ENCODE assay signal across 1 cellular context in the genomic region with DNA sequence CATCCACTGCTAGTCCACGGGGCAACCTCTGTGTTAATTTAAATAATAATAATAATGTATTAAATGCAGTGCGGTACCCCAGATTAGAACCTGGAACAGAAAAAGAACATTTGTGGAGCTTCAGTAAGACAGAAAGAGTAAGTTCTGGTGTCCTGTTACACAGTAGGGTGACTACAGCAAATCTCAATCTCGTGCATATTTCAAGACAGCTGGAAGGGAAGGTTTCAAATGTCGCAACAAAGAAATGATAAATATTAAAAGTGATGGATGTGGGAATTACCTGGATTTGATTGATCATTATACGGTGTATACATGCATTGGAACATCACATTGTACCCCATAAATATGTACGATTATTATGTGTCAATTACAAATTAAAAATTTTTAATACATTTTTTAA.
TF ChIP-seq lines count a peak whose summit lies in the region.

No MANE protein-coding gene starts in this region.

TF ChIP-seq in GM12878, 131 proteins besides CTCF, POLR2A, EP300 and RAD21:
- 0 out of 2 replicates have a peak, but pooled peaks have one; percentile 26 for TF ChIP-seq TAF1 (IDR thresholded peaks at IDR 0.05; ENCODE audit: borderline replicate concordance, low read depth, low read length)
- peak; percentile 4; the same call in 1 of the 2 replicates for TF ChIP-seq RAD51 (IDR thresholded peaks at IDR 0.05)
- no peak for TF ChIP-seq ZNF24 (IDR thresholded peaks at IDR 0.05)
- no peak for TF ChIP-seq CREM (IDR thresholded peaks at IDR 0.05; ENCODE audit: low read depth)
- no peak for TF ChIP-seq RCOR1 (conservative IDR thresholded peaks at IDR 0.05; ENCODE audit: low read depth, low read length)
- TF ChIP-seq MTA3 (IDR thresholded peaks at IDR 0.05; ENCODE audit: borderline replicate concordance, low read length): no peak
- no peak for TF ChIP-seq STAT1 (conservative IDR thresholded peaks at IDR 0.05)
- no peak for TF ChIP-seq ZNF384 (IDR thresholded peaks at IDR 0.05; ENCODE audit: borderline replicate concordance, low read depth, low read length)
- no peak for TF ChIP-seq NR2C1 (IDR thresholded peaks at IDR 0.05)
